26 cellular contexts compared by ENCODE assay signal in the genomic region with DNA sequence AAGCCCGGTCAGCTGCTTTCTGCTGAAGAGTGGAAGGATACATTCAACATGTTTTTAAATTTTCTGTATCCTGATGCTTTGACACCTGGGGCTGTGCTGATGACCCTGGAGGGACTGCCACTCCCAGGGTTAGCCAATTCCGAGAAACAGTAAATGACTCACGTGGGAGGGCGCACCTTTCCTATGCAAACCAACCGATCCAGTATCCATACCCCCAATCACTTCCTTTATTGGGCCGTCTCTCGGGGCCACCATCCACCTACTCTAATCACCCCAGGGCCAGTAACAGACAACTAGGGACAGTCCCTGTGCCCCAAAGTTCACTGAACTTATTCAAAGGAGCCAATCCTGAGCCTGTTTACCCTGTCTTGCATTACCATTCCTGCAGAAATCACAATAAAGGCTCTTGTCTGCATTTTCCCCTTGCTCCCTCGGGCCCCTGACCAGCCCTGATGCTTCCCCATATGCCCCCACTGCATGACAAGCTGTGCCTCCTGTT. TPM values are rescaled to one million over a fixed set of nuclear protein-coding genes. Genes with fewer than 3 reads are reported as not detected.
DNase-seq lines count a peak whose midpoint lies in the region; ATAC-seq and TF ChIP-seq lines count a peak whose summit lies in the region.
"Had no signal": no experiment of that assay in that cellular context is flagged by ENCODE, and none has a peak within 500 bp of the region (broad histone marks: within the 10 kb centered on the region; RNA-seq: fewer than 3 reads in every experiment).

No MANE protein-coding gene starts in this region.

- H3F3A ChIP-seq in GM23338 (replicated peaks; ENCODE audit: low read depth), result peaks cover 4% of the 10 kb centered on the region; the same call in 1 of the 2 replicates

- CTCF ChIA-PET in WTC11 (lab: Charles Lee), result interaction anchor here (0.7 to 1.7 kb wide), 4 partner anchors 39 to 64 kb away, joined by 3 to 13 read pairs (median 4); no protein-coding TSS in a partner anchor

- H3K36me3 Mint-ChIP-seq in GM23338 (ENCODE audit: low read depth) (no peaks in the 10 kb centered on the region), WTC11 (no peaks in the 10 kb centered on the region), glutamatergic neuron (ENCODE audit: unreplicated experiment) (no peaks in the 10 kb centered on the region)
- H3K36me3 Mint-ChIP-seq: CD8-positive, alpha-beta memory T cell had no signal

- intact Hi-C loops in left ventricle myocardium inferior (cut with micrococcal nuclease) (no loop called here), right lobe of liver (cut with DNase I) (no loop called here)

- TF ChIP-seq CTCF in GM23338 (conservative IDR thresholded peaks at IDR 0.05; ENCODE audit: low read depth in 2 of 2) (no peak), WTC11 (IDR thresholded peaks at IDR 0.05) (no peak), glutamatergic neuron (IDR thresholded peaks at IDR 0.05; ENCODE audit: partially characterized antibody, unreplicated experiment) (no peak), left ventricle myocardium inferior (IDR thresholded peaks at IDR 0.05; ENCODE audit: borderline replicate concordance) (no peak), right lobe of liver (IDR thresholded peaks at IDR 0.05) (no peak)

- H3K27ac ChIP-seq in GM23338 (ENCODE audit: low read depth) (no peak overlapping the region), trophoblast cell (ENCODE audit: low read depth, low read length) (no peak overlapping the region), left ventricle myocardium inferior (replicated peaks) (no peak overlapping the region), right lobe of liver (no peak overlapping the region)
- H3K27ac ChIP-seq: C4-2B, KMS-11, Peyer's patch had no signal

- H3K79me2 ChIP-seq in GM23338 (replicated peaks; ENCODE audit: insufficient read depth), result no peaks in the 10 kb centered on the region
- no peaks in the 10 kb centered on the region for H3K79me2 ChIP-seq in trophoblast cell (ENCODE audit: control insufficient read depth, insufficient read depth, low read length, poor library complexity)

- no peak overlapping the region for H2AK5ac ChIP-seq in trophoblast cell (ENCODE audit: low read length)

- POLR2A ChIA-PET in WTC11 (lab: Charles Lee), result no interaction called here

- H3K4me1 Mint-ChIP-seq in GM23338 (peaks cover 56% of the 10 kb centered on the region), WTC11 (peaks cover 61% of the 10 kb centered on the region), glutamatergic neuron (ENCODE audit: low read depth, unreplicated experiment) (peaks cover 68% of the 10 kb centered on the region)

- H4K20me1 ChIP-seq in GM23338 (replicated peaks; ENCODE audit: insufficient read depth), result no peaks in the 10 kb centered on the region

- H3K9ac ChIP-seq in trophoblast cell (ENCODE audit: low read length), result no peak overlapping the region
- H3K9ac ChIP-seq: KMS-11 had no signal

- TF ChIP-seq POLR2A in right lobe of liver (IDR thresholded peaks at IDR 0.05), result no peak

- H3K4me2 ChIP-seq in GM23338 (peak overlapping the region; percentile 66), trophoblast cell (ENCODE audit: low read length) (no peak overlapping the region)
- H3K4me2 ChIP-seq: KMS-11 had no signal

- H4K91ac ChIP-seq in trophoblast cell (ENCODE audit: low read depth, low read length), result no peak overlapping the region

- H2AFZ ChIP-seq in GM23338, result peak overlapping the region; percentile 78
- H2AFZ ChIP-seq in trophoblast cell (ENCODE audit: insufficient read depth, low read length, poor library complexity), result peak overlapping the region; percentile 1

- WGBS in trophoblast cell (ENCODE audit: extremely low coverage, insufficient coverage, insufficient read length), result no CpG with 5 or more reads among the region's 8 CpGs
- 49% methylated on average over 7 of the region's 8 CpGs for WGBS in right lobe of liver (ENCODE audit: insufficient coverage, low coverage, low lambda C conversion rate, missing lambda C conversion rate)

- H3K4me3 Mint-ChIP-seq in GM23338, result no peak overlapping the region
- H3K4me3 Mint-ChIP-seq in WTC11, result peak overlapping the region; percentile 36; the same call in 1 of the 2 replicates
- peak overlapping the region; percentile 82 for H3K4me3 Mint-ChIP-seq in glutamatergic neuron (ENCODE audit: unreplicated experiment)

- ATAC-seq in GM23338, result no peak
- ATAC-seq in WTC11, result no peak
- ATAC-seq in right lobe of liver, result no peak
- no peak for ATAC-seq in HG03135 (IDR thresholded peaks at IDR 0.05; ENCODE audit: unreplicated experiment)

- H4K12ac ChIP-seq in trophoblast cell (ENCODE audit: low read depth, low read length), result no peak overlapping the region

- H3K14ac ChIP-seq in trophoblast cell (ENCODE audit: low read length), result no peak overlapping the region

- no peak overlapping the region for H2BK5ac ChIP-seq in trophoblast cell (ENCODE audit: low read depth, low read length, poor library complexity)

- peaks cover 2% of the 10 kb centered on the region for H3K9me3 ChIP-seq in trophoblast cell (ENCODE audit: insufficient read depth, low read depth, low read length)
- H3K9me3 ChIP-seq in left ventricle myocardium inferior (replicated peaks), result no peaks in the 10 kb centered on the region
- no peaks in the 10 kb centered on the region for H3K9me3 ChIP-seq in right lobe of liver
- H3K9me3 ChIP-seq: Peyer's patch had no signal

- H3K36me3 ChIP-seq in GM23338 (ENCODE audit: insufficient read depth) (no peaks in the 10 kb centered on the region), trophoblast cell (ENCODE audit: control insufficient read depth in 1 of 2, insufficient read depth in 2 of 2, low read length in 2 of 2) (no peaks in the 10 kb centered on the region), left ventricle myocardium inferior (no peaks in the 10 kb centered on the region), right lobe of liver (no peaks in the 10 kb centered on the region)
- H3K36me3 ChIP-seq: Peyer's patch had no signal

- peak overlapping the region; percentile 18 for H2BK12ac ChIP-seq in trophoblast cell (ENCODE audit: low read length)

- H3K4ac ChIP-seq in trophoblast cell (ENCODE audit: low read depth, low read length), result peak overlapping the region; percentile 22

- 0 out of 2 replicates have a peak overlapping the region, but pooled peaks have one; percentile 5 for H3K27ac Mint-ChIP-seq in GM23338
- H3K27ac Mint-ChIP-seq in WTC11, result peak overlapping the region; percentile 44; the same call in 1 of the 2 replicates
- H3K27ac Mint-ChIP-seq in glutamatergic neuron (ENCODE audit: unreplicated experiment), result peak overlapping the region; percentile 97
- H3K27ac Mint-ChIP-seq: CD8-positive, alpha-beta memory T cell had no signal

- H3K4me1 ChIP-seq in GM23338 (ENCODE audit: insufficient read depth) (peaks cover 52% of the 10 kb centered on the region), trophoblast cell (ENCODE audit: control insufficient read depth in 1 of 2, insufficient read depth in 2 of 2, low read length in 2 of 2) (peaks cover 28 to 38% of the 10 kb centered on the region in 2 experiments), left ventricle myocardium inferior (peaks cover 5% of the 10 kb centered on the region), right lobe of liver (peaks cover 0 to 8% (median 3%) of the 10 kb centered on the region in 4 donors)

- H3K79me1 ChIP-seq in trophoblast cell (ENCODE audit: low read length), result peaks cover 14% of the 10 kb centered on the region

- H3K27me3 Mint-ChIP-seq in GM23338 (ENCODE audit: insufficient read depth, low read depth, poor library complexity) (peaks cover 4% of the 10 kb centered on the region), WTC11 (ENCODE audit: low read depth) (peaks cover 11% of the 10 kb centered on the region), glutamatergic neuron (ENCODE audit: unreplicated experiment) (peaks cover 4% of the 10 kb centered on the region)

- peak overlapping the region; percentile 20; the same call in 1 of the 2 replicates for H3K4me3 ChIP-seq in GM23338
- no peak overlapping the region for H3K4me3 ChIP-seq in trophoblast cell (ENCODE audit: low read depth, low read length)
- no peak overlapping the region for H3K4me3 ChIP-seq in left ventricle myocardium inferior
- no peak overlapping the region for H3K4me3 ChIP-seq in right lobe of liver

- 0 out of 2 replicates have a peak, but pooled peaks cover 4% of the 10 kb centered on the region for H3K9me2 ChIP-seq in GM23338 (ENCODE audit: insufficient read depth)

- H3K18ac ChIP-seq in trophoblast cell (ENCODE audit: low read length), result no peak overlapping the region

- no peak overlapping the region for H3K23ac ChIP-seq in trophoblast cell (ENCODE audit: low read length)

- H3K27me3 ChIP-seq in GM23338 (ENCODE audit: insufficient read depth), result no peaks in the 10 kb centered on the region; the same call in 1 of the 2 replicates
- H3K27me3 ChIP-seq in trophoblast cell (ENCODE audit: insufficient read depth, low read length), result no peaks in the 10 kb centered on the region
- peaks cover 28% of the 10 kb centered on the region for H3K27me3 ChIP-seq in left ventricle myocardium inferior (ENCODE audit: low read depth)
- no peaks in the 10 kb centered on the region for H3K27me3 ChIP-seq in right lobe of liver
- H3K27me3 ChIP-seq: Peyer's patch had no signal

- DNase-seq in GM23338 (ENCODE audit: low spot score) (no peak), WTC11 (ENCODE audit: low spot score) (no peak), glutamatergic neuron (peak; percentile 63), trophoblast cell (no peak), left ventricle myocardium inferior (no peak), NCI-H146 treated with DMSO at 0.1 percent for 48 hours (lab: John Stamatoyannopoulos, UW; ENCODE audit: unreplicated experiment) (no peak), right lobe of liver (no peak)
- DNase-seq: DMS153; GF-D8; HCEC 1CT; MV-4-11; NCI-H1105 treated with DMSO at 0.1 percent for 48 hours; NCI-H1694; NCI-H2081; NCI-H2171; NCI-H345; NCI-H524; NCI-H774; NK-92 treated with Interleukin-12 subunit alpha and Interleukin-12 subunit beta, amount 100 ng/mL, for 24 hours had no signal

- H2BK120ac ChIP-seq in trophoblast cell (ENCODE audit: insufficient read depth, low read length, poor library complexity), result peak overlapping the region; percentile 8

- H3K9me3 Mint-ChIP-seq in GM23338 (no peaks in the 10 kb centered on the region), WTC11 (no peaks in the 10 kb centered on the region), glutamatergic neuron (ENCODE audit: unreplicated experiment) (peaks cover 2% of the 10 kb centered on the region)
- H3K9me3 Mint-ChIP-seq: CD8-positive, alpha-beta memory T cell had no signal

- H4K8ac ChIP-seq in trophoblast cell (ENCODE audit: low read depth, low read length), result no peak overlapping the region

RNA-seq across cellular contexts. Expression of gene LGI1, which starts 6.6 kb away (rescaled TPM):
- 0.28 TPM in 1 of 2 replicates, not detected in the other for total RNA-seq in GM23338 (2014; rRNA removed; shearing (Covaris generic))
- 0.28 and 0.31 TPM in 2 replicates for polyA plus RNA-seq in GM23338 (2016; fragmentation: Nextera tagmentation; extraction: Ambion mirVana)
- total RNA-seq in WTC11 (2021) (not detected in 3 replicates), glutamatergic neuron (ENCODE audit: unreplicated experiment) (174 TPM), left ventricle myocardium inferior (not detected), right lobe of liver (1 to 10 TPM in 1 of 6 experiments, under 1 TPM in 4, not detected in 1; 0.22 to 2.3 (median 0.86) TPM)
- 14.4 and 14.6 TPM in 2 replicates for polyA plus RNA-seq in trophoblast cell (2013)
- total RNA-seq: Calu3; CD8-positive, alpha-beta memory T cell; IMR-90 had no signal
- polyA plus RNA-seq: CD8-positive, alpha-beta memory T cell; IMR-90 had no signal

RNA-seq across cellular contexts. Expression of gene FRA10AC1, which starts 48.7 kb away (rescaled TPM):
- 12.1 and 51.5 TPM in 2 replicates for total RNA-seq in GM23338 (2014; rRNA removed; shearing (Covaris generic))
- polyA plus RNA-seq in GM23338 (2016; fragmentation: Nextera tagmentation; extraction: Ambion mirVana), result 34.3 and 35.4 TPM in 2 replicates
- 12.9 to 15.8 TPM (median 14.1 TPM) in 3 replicates for total RNA-seq in WTC11 (2021)
- 17.7 TPM for total RNA-seq in glutamatergic neuron (ENCODE audit: unreplicated experiment)
- 25.0 and 29.0 TPM in 2 replicates for polyA plus RNA-seq in trophoblast cell (2013)
- total RNA-seq in left ventricle myocardium inferior, result 14.4 TPM
- 1 to 10 TPM; 4.2 to 9.4 (median 6.6) TPM for total RNA-seq in right lobe of liver

Comparison
In these comparisons a context has a peak if more than half of its experiments do, and no peak if none do; other contexts are left out.
1. H3K27ac Mint-ChIP-seq: peak in every context shown above with its lines; median percentile 97 in glutamatergic neuron; 44 in WTC11; 5 in GM23338.
2. RNA of gene LGI1, which starts 6.6 kb away (total RNA-seq): 174 TPM in glutamatergic neuron (single experiment); 0.22 to 2.3 TPM in right lobe of liver, 0.28 TPM in GM23338, not detected in left ventricle myocardium inferior (single experiment) and not detected in WTC11; every median in the first group is over 10 times any median in the second.